In the genomic region with DNA sequence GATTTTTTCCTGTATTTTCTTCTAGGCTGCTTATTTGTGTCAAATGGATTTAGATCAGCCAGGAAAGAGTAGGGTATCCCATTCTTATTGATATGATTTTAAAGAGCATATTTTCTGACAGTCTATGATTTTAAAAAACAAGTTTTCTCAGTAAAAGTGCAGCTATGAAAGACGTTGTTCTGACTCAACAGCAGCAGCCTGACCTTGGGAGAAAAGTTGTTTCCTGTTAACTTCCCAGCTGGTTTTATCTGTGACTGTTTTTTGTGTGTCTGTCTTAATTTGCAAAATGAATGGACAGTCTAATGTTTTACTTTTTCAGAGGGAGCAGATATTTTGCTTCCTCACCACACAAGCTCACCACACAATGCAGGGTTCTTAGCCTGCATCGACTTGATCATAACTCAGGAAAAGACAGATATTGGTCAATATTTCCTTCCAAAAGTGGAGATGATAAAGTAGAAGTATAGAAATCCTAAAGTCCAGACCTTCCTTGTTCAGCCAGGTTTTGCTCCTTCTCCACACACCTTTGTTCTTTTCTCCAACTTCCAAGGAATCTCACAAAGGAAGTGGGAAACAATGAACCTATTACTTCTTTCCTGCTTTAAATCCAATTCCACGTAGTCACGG, we compare ENCODE assay signal across 8 cellular contexts. TPM values are rescaled to one million over a fixed set of nuclear protein-coding genes. Genes with fewer than 3 reads are reported as not detected.
DNase-seq lines count a peak whose midpoint lies in the region; ATAC-seq, FAIRE-seq and TF ChIP-seq lines count a peak whose summit lies in the region.

No MANE protein-coding gene starts in this region.

- H3K4me1 ChIP-seq in PC-9 (replicated peaks; ENCODE audit: insufficient read depth), result peaks cover 20% of the 10 kb centered on the region
- peaks cover 29% of the 10 kb centered on the region for H3K4me1 ChIP-seq in endothelial cell of umbilical vein (ENCODE audit: control insufficient read depth, extremely low read depth, insufficient read depth, low read length)
- peaks cover 16% of the 10 kb centered on the region for H3K4me1 ChIP-seq in neuron (ENCODE audit: insufficient read depth, low read length)

- dilution Hi-C loops in endothelial cell of umbilical vein (cut with MboI; ENCODE audit: extremely low pct_ligation_motif_present, low sequenced_read_pairs), result no loop called here

- H3K79me2 ChIP-seq in PC-9 (ENCODE audit: low read depth), result peaks cover 40% of the 10 kb centered on the region
- H3K79me2 ChIP-seq in endothelial cell of umbilical vein (ENCODE audit: control insufficient read depth, insufficient read depth, low read length), result peaks cover 36% of the 10 kb centered on the region

- H4K20me1 ChIP-seq in PC-9 (ENCODE audit: insufficient read depth) (no peaks in the 10 kb centered on the region; the same call in 1 of the 2 replicates), endothelial cell of umbilical vein (replicated peaks; ENCODE audit: control insufficient read depth, extremely low read depth, insufficient read depth, low read length) (no peaks in the 10 kb centered on the region)

- H3F3A ChIP-seq in PC-9 (ENCODE audit: insufficient read depth, low read depth), result peaks cover 10% of the 10 kb centered on the region

- TF ChIP-seq CTCF in PC-9 (conservative IDR thresholded peaks at IDR 0.05), result no peak
- TF ChIP-seq CTCF in endothelial cell of umbilical vein (IDR thresholded peaks at IDR 0.05; ENCODE audit: extremely low read depth in 1 of 2, insufficient read depth in 1 of 2, low read depth in 1 of 2, low read length in 2 of 2), result no peak

- H3K4me2 ChIP-seq in PC-9 (peak overlapping the region; percentile 89), endothelial cell of umbilical vein (ENCODE audit: insufficient read depth, low read length) (peak overlapping the region; percentile 99)

- no peaks in the 10 kb centered on the region for H3K9me1 ChIP-seq in endothelial cell of umbilical vein (replicated peaks; ENCODE audit: control insufficient read depth, extremely low read depth, insufficient read depth, low read length)

- H2AFZ ChIP-seq in PC-9 (peak overlapping the region; percentile 88), endothelial cell of umbilical vein (ENCODE audit: low read depth, low read length) (peak overlapping the region; percentile 77), neuron (ENCODE audit: low read depth, low read length) (peak overlapping the region; percentile 79)

- BruUV-seq in PC-9 (replicated peaks; lab: Mats Ljungman, UMichigan) (TSS peak; percentile 98), endothelial cell of umbilical vein (replicated peaks; lab: Mats Ljungman, UMichigan) (TSS peak; percentile 91)

- peak; percentile 90 for FAIRE-seq in endothelial cell of umbilical vein (lab: Jason Lieb, UNC)

- no peaks in the 10 kb centered on the region for H3K9me2 ChIP-seq in PC-9 (ENCODE audit: insufficient read depth)

- H3K4me3 ChIP-seq in PC-9 (peak overlapping the region; percentile 69), endothelial cell of umbilical vein (replicated peaks in 1 of 3; ENCODE audit: insufficient read depth in 1 of 3, low read depth in 1 of 3, low read length in 3 of 3) (peak overlapping the region; percentile 34 to 97 (median 76)), neuron (ENCODE audit: low read length) (peak overlapping the region; percentile 68)

- H3K27me3 ChIP-seq in PC-9 (ENCODE audit: insufficient read depth, low read depth) (no peaks in the 10 kb centered on the region), endothelial cell of umbilical vein (ENCODE audit: control insufficient read depth in 2 of 2, insufficient read depth in 2 of 2, low read length in 2 of 2) (no peaks in the 10 kb centered on the region), neuron (ENCODE audit: insufficient read depth, low read length) (no peaks in the 10 kb centered on the region)

- H3K27ac ChIP-seq in PC-9 (peak overlapping the region; percentile 83), endothelial cell of umbilical vein (ENCODE audit: insufficient read depth, low read depth, low read length) (peak overlapping the region; percentile 90)

- CTCF ChIA-PET in PC-9 (lab: Charles Lee), result no interaction called here
- CTCF ChIA-PET in endothelial cell of umbilical vein (lab: Charles Lee), result interaction anchor here (0.9 to 1.7 kb wide), 4 partner anchors 22 to 119 kb away, joined by 3 to 7 read pairs (median 5); partner anchors contain the start of genes CXCL2 and CXCL3

- H3K9me3 ChIP-seq in PC-9 (ENCODE audit: insufficient read depth, low read depth), result no peaks in the 10 kb centered on the region
- no peaks in the 10 kb centered on the region for H3K9me3 ChIP-seq in endothelial cell of umbilical vein (replicated peaks; ENCODE audit: control insufficient read depth, insufficient read depth, low read length)
- no peaks in the 10 kb centered on the region for H3K9me3 ChIP-seq in neuron (ENCODE audit: low read length)

- peak; percentile 4 for DNase-seq in GM03348 (ENCODE audit: low spot score)
- DNase-seq in PC-9, result no peak
- DNase-seq in endothelial cell of umbilical vein (ENCODE audit: low read depth, low spot score), result peak; percentile 85
- no peak for DNase-seq in UCSD-AML1 (lab: John Stamatoyannopoulos, UW; ENCODE audit: unreplicated experiment)
- DNase-seq in NCI-H1092 (lab: John Stamatoyannopoulos, UW), result no peak
- no peak for DNase-seq in NCI-H1436 treated with DMSO at 0.1 percent for 48 hours (lab: John Stamatoyannopoulos, UW)

- intact Hi-C loops in PC-9 (cut with micrococcal nuclease; ENCODE audit: unreplicated experiment) (no loop called here), endothelial cell of umbilical vein (cut with micrococcal nuclease) (loop anchor here (1.0 to 2.0 kb wide), 4 partner anchors 48 to 898 kb away; partner anchors contain the start of genes ANKRD17 and CXCL8)

- ATAC-seq in GM21825 (IDR thresholded peaks at IDR 0.05; ENCODE audit: unreplicated experiment), result no peak

- H3K36me3 ChIP-seq in PC-9 (ENCODE audit: low read depth) (peaks cover 17% of the 10 kb centered on the region; the same call in 1 of the 2 replicates), endothelial cell of umbilical vein (ENCODE audit: control insufficient read depth in 2 of 2, extremely low read depth in 1 of 2, insufficient read depth in 2 of 2, low read length in 2 of 2) (peaks cover 0 to 4% of the 10 kb centered on the region in 2 experiments), neuron (ENCODE audit: insufficient read depth, low read length) (peaks cover 25% of the 10 kb centered on the region)

- peak overlapping the region; percentile 92 for H3K9ac ChIP-seq in endothelial cell of umbilical vein (replicated peaks; ENCODE audit: extremely low read depth, insufficient read depth, low read length)

- TF ChIP-seq POLR2A in endothelial cell of umbilical vein (IDR thresholded peaks at IDR 0.05; ENCODE audit: low read depth, low read length), result no peak

- POLR2A ChIA-PET in PC-9 (lab: Charles Lee; ENCODE audit: unreplicated experiment), result interaction anchor here (0.6 to 0.7 kb wide), 3 partner anchors 166 to 719 kb away, joined by 3 to 5 read pairs (median 5); no protein-coding TSS in a partner anchor
- POLR2A ChIA-PET in endothelial cell of umbilical vein (lab: Charles Lee), result interaction anchor here (1.0 kb wide), 1 partner anchor 62 kb away, joined by 4 read pairs; no protein-coding TSS in a partner anchor

TF ChIP-seq in endothelial cell of umbilical vein, 7 proteins besides CTCF, POLR2A, EP300 and RAD21:
- peak; percentile 49 for TF ChIP-seq FOS (IDR thresholded peaks at IDR 0.05; ENCODE audit: borderline replicate concordance, insufficient read depth, low read length)
- TF ChIP-seq, protein P1, sequence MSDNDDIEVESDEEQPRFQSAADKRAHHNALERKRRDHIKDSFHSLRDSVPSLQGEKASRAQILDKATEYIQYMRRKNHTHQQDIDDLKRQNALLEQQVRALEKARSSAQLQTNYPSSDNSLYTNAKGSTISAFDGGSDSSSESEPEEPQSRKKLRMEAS (IDR thresholded peaks at IDR 0.05; ENCODE audit: insufficient read depth, insufficient read length), result no peak
- no peak for TF ChIP-seq JUN (IDR thresholded peaks at IDR 0.05; ENCODE audit: borderline replicate concordance, insufficient read depth, insufficient read length, low read depth)
- no peak for TF ChIP-seq GATA2 (IDR thresholded peaks at IDR 0.05; ENCODE audit: insufficient read depth, insufficient read length, low read depth, low read length)
- no peak for TF ChIP-seq MYC (IDR thresholded peaks at IDR 0.05; ENCODE audit: low read depth, low read length)

RNA-seq across cellular contexts. Expression of gene MTHFD2L, which starts 0.7 kb away (rescaled TPM):
- 8.2 and 8.9 TPM in 2 replicates for total RNA-seq in PC-9 (2021)
- total RNA-seq in endothelial cell of umbilical vein, result 12.4 and 15.2 TPM in 2 replicates
- 4.4 and 6.9 TPM in 2 replicates for polyA plus RNA-seq in endothelial cell of umbilical vein
- polyA plus RNA-seq in endothelial cell of umbilical vein (2011; cell fraction: cytosol; rRNA removed), result 5.7 and 5.8 TPM in 2 replicates
- 10.9 and 17.7 TPM in 2 replicates for polyA plus RNA-seq in endothelial cell of umbilical vein (2011; cell fraction: nucleus; rRNA removed)
- 5.8 and 9.6 TPM in 2 replicates for polyA plus RNA-seq in endothelial cell of umbilical vein (2012)
- 10.8 and 12.9 TPM in 2 replicates for polyA minus RNA-seq in endothelial cell of umbilical vein
- 9.7 TPM for polyA minus RNA-seq in endothelial cell of umbilical vein (2011; cell fraction: cytosol; rRNA and poly(A)+ RNA removed)
- 40.7 and 49.2 TPM in 2 replicates for polyA minus RNA-seq in endothelial cell of umbilical vein (2011; cell fraction: nucleus; rRNA and poly(A)+ RNA removed)

RNA-seq across cellular contexts. Expression of gene CXCL2, which starts 58.2 kb away (rescaled TPM):
- total RNA-seq in PC-9 (2021) (1.6 and 1.7 TPM in 2 replicates), endothelial cell of umbilical vein (6.2 and 8.6 TPM in 2 replicates)
- polyA plus RNA-seq in endothelial cell of umbilical vein, result 15.1 and 15.9 TPM in 2 replicates
- polyA plus RNA-seq in endothelial cell of umbilical vein (2011; cell fraction: cytosol; rRNA removed), result 15.3 and 24.9 TPM in 2 replicates
- polyA plus RNA-seq in endothelial cell of umbilical vein (2011; cell fraction: nucleus; rRNA removed), result 72.1 and 85.7 TPM in 2 replicates
- 8.9 and 11.1 TPM in 2 replicates for polyA plus RNA-seq in endothelial cell of umbilical vein (2012)
- 4.0 and 4.9 TPM in 2 replicates for polyA minus RNA-seq in endothelial cell of umbilical vein
- polyA minus RNA-seq in endothelial cell of umbilical vein (2011; cell fraction: cytosol; rRNA and poly(A)+ RNA removed), result 68.0 TPM
- polyA minus RNA-seq in endothelial cell of umbilical vein (2011; cell fraction: nucleus; rRNA and poly(A)+ RNA removed), result 36.4 and 70.3 TPM in 2 replicates

Comparison
In these comparisons a context has a peak if more than half of its experiments do, and no peak if none do; other contexts are left out.
1. DNase-seq: peak in GM03348 (single experiment) and endothelial cell of umbilical vein (single experiment); none in PC-9 (0 of 2), UCSD-AML1 (single experiment), NCI-H1092 (single experiment) and NCI-H1436 treated with DMSO at 0.1 percent for 48 hours (single experiment).
2. Peak in every context shown above with its lines, with median percentiles within 50 percentile points of each other: H2AFZ ChIP-seq and H3K4me3 ChIP-seq.